8 cellular contexts compared by ENCODE assay signal in the genomic region with DNA sequence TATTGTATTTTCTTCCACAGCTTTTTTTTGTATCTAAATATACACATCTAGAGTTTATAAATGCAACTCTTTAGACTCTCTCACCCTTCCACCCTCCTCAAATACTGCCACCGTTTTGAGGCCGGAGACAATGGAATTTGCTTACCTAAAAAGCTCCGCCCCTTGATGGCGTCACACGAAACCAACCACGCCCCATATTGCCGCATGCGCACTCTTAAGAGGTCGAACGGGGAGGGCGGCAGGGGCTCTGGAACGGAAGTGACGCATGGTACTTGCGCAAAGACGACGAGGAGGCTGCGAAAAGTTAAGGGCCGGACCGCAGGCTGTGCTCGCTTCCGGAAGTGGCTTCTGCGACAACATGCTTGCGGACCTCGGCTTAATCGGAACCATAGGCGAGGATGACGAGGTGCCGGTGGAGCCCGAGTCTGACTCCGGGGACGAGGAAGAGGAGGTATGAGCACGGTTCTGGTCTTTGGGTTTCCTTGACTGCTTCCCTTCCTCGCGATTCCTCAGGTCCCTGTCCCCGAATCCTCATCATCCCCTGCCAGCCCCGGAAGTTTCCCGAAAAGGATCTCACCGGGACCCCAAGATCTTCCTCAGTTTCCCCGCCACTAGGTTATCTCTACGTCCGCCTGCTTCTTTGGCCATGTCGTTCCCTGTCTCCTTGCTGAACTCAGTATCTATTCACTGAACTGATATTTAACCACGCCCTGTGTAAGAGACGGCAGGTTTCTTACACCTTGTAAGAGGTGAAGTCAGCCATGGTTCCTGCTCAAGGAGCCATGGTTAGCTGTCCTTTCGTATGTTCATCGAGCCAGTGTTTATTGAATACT. TPM values are rescaled to one million over a fixed set of nuclear protein-coding genes. Genes with fewer than 3 reads are reported as not detected.
DNase-seq lines count a peak whose midpoint lies in the region; ATAC-seq, FAIRE-seq and TF ChIP-seq lines count a peak whose summit lies in the region.

TSS of gene DDX27 (plus strand) at position 326 of the 833 bp plus-strand sequence. CDS start at position 359, 33 bp downstream.

- intact Hi-C loops in T-helper 2 cell treated with Interferon-gamma antibody and Interleukin-4, amounts not matched to agents 100 ng/mL and 5 ng/mL, for 36 hours (cut with micrococcal nuclease) = loop anchor here (1.0 kb wide), 3 partner anchors 31 to 173 kb away; partner anchors contain the start of genes CSE1L, STAU1 and ZNFX1
- intact Hi-C loops in psoas muscle (cut with DNase I) = no loop called here

- H3K4me1 ChIP-seq in right atrium auricular region (peaks cover 0 to 11% of the 10 kb centered on the region in 2 donors), psoas muscle (peaks cover 3% of the 10 kb centered on the region)

- H3K36me3 ChIP-seq in right atrium auricular region (peaks cover 26% of the 10 kb centered on the region), psoas muscle (ENCODE audit: insufficient read depth in 1 of 2, low read depth in 1 of 2) (peaks cover 4 to 30% of the 10 kb centered on the region in 2 donors)

- H3K27ac ChIP-seq in right atrium auricular region = peak within 1 kb of the TSS; percentile 81 to 87
- peak within 1 kb of the TSS; percentile 96 for H3K27ac ChIP-seq in psoas muscle

- no peak for TF ChIP-seq CTCF in right atrium auricular region (IDR thresholded peaks at IDR 0.05)
- no peak for TF ChIP-seq CTCF in psoas muscle (IDR thresholded peaks at IDR 0.05)

- H3K27me3 ChIP-seq in right atrium auricular region (no peaks in the 10 kb centered on the region), psoas muscle (ENCODE audit: insufficient read depth in 3 of 3, low read length in 2 of 3) (no peaks in the 10 kb centered on the region)

- peak; percentile 89 for ATAC-seq in GM18498 (IDR thresholded peaks at IDR 0.05; ENCODE audit: unreplicated experiment)
- peak; percentile 87 for ATAC-seq in HG02938 (IDR thresholded peaks at IDR 0.05; ENCODE audit: unreplicated experiment)
- peak; percentile 96 to 98 (median 98) for ATAC-seq in psoas muscle

- WGBS in psoas muscle, 3 donors = 0 to 1% (median 0%) methylated on average over 45 to 46 of the region's 46 CpGs

- H3K4me3 ChIP-seq in right atrium auricular region (peak within 1 kb of the TSS; percentile 69 to 87), psoas muscle (peak within 1 kb of the TSS; percentile 97)

- H3K9me3 ChIP-seq in right atrium auricular region (no peaks in the 10 kb centered on the region), psoas muscle (no peaks in the 10 kb centered on the region)

- FAIRE-seq in urothelium cell line (lab: Jason Lieb, UNC) = peak; percentile 98

- DNase-seq in NCI-H187 treated with DMSO at 0.1 percent for 48 hours (lab: John Stamatoyannopoulos, UW) (peak; percentile 88), anterior cingulate cortex (lab: John Stamatoyannopoulos, UW) (peak; percentile 75 to 99 (median 96)), right atrium auricular region (ENCODE audit: low spot score) (peak; percentile 99), psoas muscle (peak; percentile 96 to 98), urothelium cell line (ENCODE audit: low spot score) (peak; percentile 100)

RNA-seq across cellular contexts. Expression of gene DDX27, which starts in this region (rescaled TPM):
- 43.6 and 43.8 TPM in 2 replicates for total RNA-seq in T-helper 2 cell treated with Interferon-gamma antibody and Interleukin-4, amounts not matched to agents 100 ng/mL and 5 ng/mL, for 36 hours
- 10 to 100 TPM; 10.2 to 20.6 TPM for total RNA-seq in right atrium auricular region
- total RNA-seq in psoas muscle = 10 to 100 TPM; 19.4 to 32.6 (median 24.4) TPM
- 10 to 100 TPM; 30.5 to 62.9 (median 41.4) TPM for polyA plus RNA-seq in psoas muscle

Comparison
In these comparisons a context has a peak if more than half of its experiments do, and no peak if none do; other contexts are left out.
1. Peak in every context shown above with its lines: DNase-seq, ATAC-seq, H3K4me3 ChIP-seq and H3K27ac ChIP-seq.